Comparison of ENCODE assay signal across 14 cellular contexts in genomic region chr4:173990879-173991231, GRCh38.
DNase-seq lines count a peak whose midpoint lies in the region; ATAC-seq and TF ChIP-seq lines count a peak whose summit lies in the region.
"Had no signal": no experiment of that assay in that cellular context is flagged by ENCODE, and none has a peak within 500 bp of the region (broad histone marks: within the 10 kb centered on the region; RNA-seq: fewer than 3 reads in every experiment).

No MANE protein-coding gene starts in this region.

- POLR2A ChIA-PET in SK-N-SH (lab: Yijun Ruan, JAX) = interaction anchor here (0.6 to 5.4 kb wide), 23 partner anchors 14 to 571 kb away, joined by 3 to 160 read pairs (median 9); partner anchors contain the start of gene HAND2

- H3K4me2 ChIP-seq in SK-N-SH = peak overlapping the region; percentile 13; the same call in 1 of the 2 replicates

- in situ Hi-C loops in transverse colon (cut with MboI; ENCODE audit: low pct_ligation_motif_present in 1 of 4, low pct_unique_long_range_greater_than_20kb in 1 of 4, low sequenced_read_pairs in 3 of 4) = no loop called here

- no peaks in the 10 kb centered on the region for H3K79me2 ChIP-seq in SK-N-SH (ENCODE audit: insufficient read depth)

- peaks cover 18 to 34% of the 10 kb centered on the region in 2 experiments; a peak in 3 of 4 replicates for H3K4me1 ChIP-seq in SK-N-SH (ENCODE audit: control insufficient read depth in 1 of 2, insufficient read depth in 2 of 2, low read depth in 1 of 2, low read length in 1 of 2)
- H3K4me1 ChIP-seq in right lobe of liver = no peaks in the 10 kb centered on the region
- no peaks in the 10 kb centered on the region for H3K4me1 ChIP-seq in transverse colon
- H3K4me1 ChIP-seq: lower lobe of right lung had no signal

- ATAC-seq in Right ventricle myocardium inferior (peak; percentile 98), right lobe of liver (peak; percentile 21 to 46 (median 30)), HG03045 (IDR thresholded peaks at IDR 0.05; ENCODE audit: unreplicated experiment) (no peak)
- ATAC-seq: activated T-cell treated with anti-CD3 and anti-CD28 coated beads, Interleukin-2, amount 50 U/mL, for 4 hours; lower lobe of right lung had no signal

- DNase-seq in SK-N-SH (peak; percentile 47), Right ventricle myocardium inferior (ENCODE audit: missing footprints) (peak; percentile 83), right lobe of liver (peak in 2 of 3 donors; percentile 48 to 49), transverse colon (peak; percentile 20), NCI-H1417 treated with DMSO at 0.1 percent for 48 hours (lab: John Stamatoyannopoulos, UW) (no peak), NCI-H1417 (lab: John Stamatoyannopoulos, UW) (no peak)
- DNase-seq: activated CD4-positive, alpha-beta T cell treated with anti-CD3 and anti-CD28 coated beads, Interleukin-2, amount 50 U/mL, for 1 hour; activated T-cell treated with anti-CD3 and anti-CD28 coated beads, Interleukin-2, amount 50 U/mL, for 4 hours; lower lobe of right lung; NCI-H1436 treated with DMSO at 0.1 percent for 48 hours; occipital lobe; substantia nigra had no signal

- intact Hi-C loops in Right ventricle myocardium inferior (cut with DNase I) (loop anchor here (5.0 to 10.0 kb wide), 4 partner anchors 131 to 566 kb away; no protein-coding TSS in a partner anchor), right lobe of liver (cut with DNase I) (no loop called here), transverse colon (cut with DNase I; ENCODE audit: low total_unique reads) (loop anchor here (5.0 kb wide), 1 partner anchor 474 kb away; no protein-coding TSS in a partner anchor)

- TF ChIP-seq POLR2A in right lobe of liver (IDR thresholded peaks at IDR 0.05) = no peak
- no peak for TF ChIP-seq POLR2A in transverse colon (IDR thresholded peaks at IDR 0.05)

- H3K27me3 ChIP-seq in SK-N-SH (ENCODE audit: insufficient read depth) (no peaks in the 10 kb centered on the region), right lobe of liver (no peaks in the 10 kb centered on the region), transverse colon (no peaks in the 10 kb centered on the region)
- H3K27me3 ChIP-seq: BLaER1 treated with 17β-estradiol and CSF1 and Interleukin-3, amounts not matched to agents 10 nM and 100 nM had no signal

- CTCF ChIA-PET in SK-N-SH (lab: Yijun Ruan, JAX) = interaction anchor here (0.6 to 5.7 kb wide), 50 partner anchors 8 to 571 kb away, joined by 3 to 66 read pairs (median 6); partner anchors contain the start of gene HAND2

- peak overlapping the region; percentile 73; the same call in 1 of the 2 replicates for H2AFZ ChIP-seq in SK-N-SH (ENCODE audit: low read depth)

- H3K9me2 ChIP-seq in SK-N-SH = no peaks in the 10 kb centered on the region

- H3K4me3 ChIP-seq in SK-N-SH (ENCODE audit: low read depth in 2 of 2, low read length in 1 of 2) (no peak overlapping the region), right lobe of liver (no peak overlapping the region), transverse colon (no peak overlapping the region)
- H3K4me3 ChIP-seq: BLaER1 treated with 17β-estradiol and CSF1 and Interleukin-3, amounts not matched to agents 10 nM and 100 nM; lower lobe of right lung had no signal

- TF ChIP-seq EP300 in SK-N-SH (IDR thresholded peaks at IDR 0.05; ENCODE audit: borderline replicate concordance in 1 of 2, low read depth in 1 of 2, low read length in 1 of 2) = peak; percentile 42 to 98; a peak in 2 of 4 replicates
- TF ChIP-seq EP300 in transverse colon (IDR thresholded peaks at IDR 0.05; ENCODE audit: low read depth) = no peak

- no peaks in the 10 kb centered on the region for H4K20me1 ChIP-seq in SK-N-SH (ENCODE audit: insufficient read depth)
- H4K20me1 ChIP-seq: BLaER1 treated with 17β-estradiol and CSF1 and Interleukin-3, amounts not matched to agents 10 nM and 100 nM had no signal

- H3K27ac ChIP-seq in SK-N-SH (ENCODE audit: low read depth in 2 of 2, low read length in 1 of 2) (peak overlapping the region; percentile 15 to 100), right lobe of liver (peak overlapping the region in 1 of 3 donors; percentile 5), transverse colon (peak overlapping the region in 3 of 4 donors; percentile 26 to 42 (median 31))
- H3K27ac ChIP-seq: BLaER1 treated with 17β-estradiol and CSF1 and Interleukin-3, amounts not matched to agents 10 nM and 100 nM; lower lobe of right lung had no signal

- peaks cover 4% of the 10 kb centered on the region for H3F3A ChIP-seq in SK-N-SH (replicated peaks; ENCODE audit: insufficient read depth)

- no peaks in the 10 kb centered on the region for H3K9me3 ChIP-seq in SK-N-SH
- H3K9me3 ChIP-seq in right lobe of liver = no peaks in the 10 kb centered on the region
- H3K9me3 ChIP-seq in transverse colon = no peaks in the 10 kb centered on the region
- H3K9me3 ChIP-seq: BLaER1 treated with 17β-estradiol and CSF1 and Interleukin-3, amounts not matched to agents 10 nM and 100 nM; lower lobe of right lung had no signal

- TF ChIP-seq CTCF in SK-N-SH (IDR thresholded peaks at IDR 0.05) = peak; percentile 13
- no peak for TF ChIP-seq CTCF in right lobe of liver (IDR thresholded peaks at IDR 0.05)
- TF ChIP-seq CTCF in transverse colon (IDR thresholded peaks at IDR 0.05) = no peak

- H3K9ac ChIP-seq in SK-N-SH = no peak overlapping the region
- H3K9ac ChIP-seq: BLaER1 treated with 17β-estradiol and CSF1 and Interleukin-3, amounts not matched to agents 10 nM and 100 nM had no signal

- WGBS in SK-N-SH (ENCODE audit: low lambda C conversion rate) = 41% methylated on average over 8 of the region's 9 CpGs
- 10% methylated on average over 9 of the region's 9 CpGs for WGBS in right lobe of liver (ENCODE audit: insufficient coverage, low coverage, low lambda C conversion rate, missing lambda C conversion rate)
- WGBS in transverse colon (ENCODE audit: low coverage in 1 of 2), 2 donors = 65% methylated on average over 2 to 9 of the region's 9 CpGs

- H3K36me3 ChIP-seq in SK-N-SH (replicated peaks in 1 of 2; ENCODE audit: control insufficient read depth in 1 of 2, insufficient read depth in 2 of 2, low read length in 1 of 2) = peaks cover 0 to 4% of the 10 kb centered on the region in 2 experiments
- no peaks in the 10 kb centered on the region for H3K36me3 ChIP-seq in right lobe of liver
- H3K36me3 ChIP-seq in transverse colon = no peaks in the 10 kb centered on the region
- H3K36me3 ChIP-seq: BLaER1 treated with 17β-estradiol and CSF1 and Interleukin-3, amounts not matched to agents 10 nM and 100 nM; lower lobe of right lung had no signal

- peak; percentile 70 for TF ChIP-seq RAD21 in SK-N-SH (IDR thresholded peaks at IDR 0.05; ENCODE audit: low read length)

TF ChIP-seq in SK-N-SH, 30 proteins besides CTCF, POLR2A, EP300 and RAD21 (continues in another document):
- TF ChIP-seq NFIC (IDR thresholded peaks at IDR 0.05; ENCODE audit: borderline replicate concordance) = no peak
- peak; percentile 70 for TF ChIP-seq CHD2 (IDR thresholded peaks at IDR 0.05; ENCODE audit: low read length, partially characterized antibody)
- TF ChIP-seq TCF12 (IDR thresholded peaks at IDR 0.05) = peak; percentile 50; the same call in 1 of the 2 replicates
- TF ChIP-seq ELF1 (IDR thresholded peaks at IDR 0.05) = no peak
- no peak for TF ChIP-seq MAX (IDR thresholded peaks at IDR 0.05; ENCODE audit: low read depth)
- TF ChIP-seq RXRA (IDR thresholded peaks at IDR 0.05; ENCODE audit: borderline replicate concordance, low read depth) = peak; percentile 14; the same call in 1 of the 2 replicates
- no peak for TF ChIP-seq GABPA (IDR thresholded peaks at IDR 0.05; ENCODE audit: low read depth)
- TF ChIP-seq REST (IDR thresholded peaks at IDR 0.05; ENCODE audit: low read depth, low read length) = no peak
- TF ChIP-seq MEF2A (IDR thresholded peaks at IDR 0.05; ENCODE audit: borderline replicate concordance, low read depth) = no peak
- TF ChIP-seq TAF1 (IDR thresholded peaks at IDR 0.05; ENCODE audit: borderline replicate concordance, low read depth, low read length) = peak; percentile 13; the same call in 1 of the 2 replicates
- TF ChIP-seq, protein P1, sequence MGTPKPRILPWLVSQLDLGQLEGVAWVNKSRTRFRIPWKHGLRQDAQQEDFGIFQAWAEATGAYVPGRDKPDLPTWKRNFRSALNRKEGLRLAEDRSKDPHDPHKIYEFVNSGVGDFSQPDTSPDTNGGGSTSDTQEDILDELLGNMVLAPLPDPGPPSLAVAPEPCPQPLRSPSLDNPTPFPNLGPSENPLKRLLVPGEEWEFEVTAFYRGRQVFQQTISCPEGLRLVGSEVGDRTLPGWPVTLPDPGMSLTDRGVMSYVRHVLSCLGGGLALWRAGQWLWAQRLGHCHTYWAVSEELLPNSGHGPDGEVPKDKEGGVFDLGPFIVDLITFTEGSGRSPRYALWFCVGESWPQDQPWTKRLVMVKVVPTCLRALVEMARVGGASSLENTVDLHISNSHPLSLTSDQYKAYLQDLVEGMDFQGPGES (IDR thresholded peaks at IDR 0.05; ENCODE audit: low read depth, low read length) = no peak

Comparison
In these comparisons a context has a peak if more than half of its experiments do, and no peak if none do; other contexts are left out.
1. DNase-seq: peak in SK-N-SH (single experiment), Right ventricle myocardium inferior (single experiment), right lobe of liver (2 of 3) and transverse colon (single experiment); none in NCI-H1417 treated with DMSO at 0.1 percent for 48 hours (single experiment) and NCI-H1417 (0 of 3).
2. intact Hi-C loops: an anchor here in Right ventricle myocardium inferior (5.0 to 10.0 kb wide) and transverse colon (5.0 kb wide); none called in right lobe of liver.